18 cellular contexts compared by ENCODE assay signal in genomic region chr1:37031871-37032270, GRCh38. TPM values are rescaled to one million over a fixed set of nuclear protein-coding genes. Genes with fewer than 3 reads are reported as not detected.
"Had no signal": no experiment of that assay in that cellular context is flagged by ENCODE, and none has a peak within 500 bp of the region (broad histone marks: within the 10 kb centered on the region; RNA-seq: fewer than 3 reads in every experiment).

No MANE protein-coding gene starts in this region.

- H3K27ac Mint-ChIP-seq: activated naive CD8-positive, alpha-beta T cell; natural killer cell had no signal

- H3K9me3 Mint-ChIP-seq: natural killer cell had no signal

- H3K4me3 Mint-ChIP-seq: activated naive CD8-positive, alpha-beta T cell; natural killer cell had no signal

- H3K4me1 ChIP-seq: foreskin keratinocyte, psoas muscle, thyroid gland had no signal

- H3K36me3 ChIP-seq: thyroid gland had no signal

- DNase-seq: activated CD4-positive, alpha-beta T cell treated with anti-CD3 and anti-CD28 coated beads for 1 hour; activated CD8-positive, alpha-beta memory T cell treated with anti-CD3 and anti-CD28 coated beads for 24 hours; activated gamma-delta T cell treated with Interleukin-2 at 50 U/mL for 16 hours; foreskin keratinocyte; kidney; natural killer cell; psoas muscle; right cardiac atrium; stimulated activated CD4-positive, alpha-beta T cell treated with anti-CD3 and anti-CD28 coated beads, Interleukin-2, amount 100 ng/mL, for 24 hours; stimulated activated naive CD4-positive, alpha-beta T cell treated with Interleukin-2 at 50 U/mL for 16 hours; T-helper 1 cell; thyroid gland had no signal

- H3K4me1 Mint-ChIP-seq: natural killer cell had no signal

- ATAC-seq: foreskin keratinocyte, left lobe of liver, natural killer cell, psoas muscle, right cardiac atrium had no signal

- H3K36me3 Mint-ChIP-seq: activated naive CD8-positive, alpha-beta T cell; natural killer cell had no signal

- H3K27ac ChIP-seq: foreskin keratinocyte, psoas muscle, thyroid gland had no signal

- H3K4me3 ChIP-seq: lung, psoas muscle, thyroid gland had no signal

- H3K9me3 ChIP-seq: psoas muscle, thyroid gland had no signal

RNA-seq across cellular contexts. Expression of gene GRIK3, which starts 2.4 kb away (rescaled TPM):
- total RNA-seq: epithelial cell of proximal tubule, fibroblast of lung, foreskin keratinocyte, natural killer cell, osteocyte had no signal
- polyA plus RNA-seq: fibroblast of lung, foreskin keratinocyte had no signal
